1 cellular context compared by ENCODE assay signal in genomic region chr2:223908304-223909047, GRCh38.
TF ChIP-seq lines count a peak whose summit lies in the region.

No MANE protein-coding gene starts in this region.

TF ChIP-seq in HepG2, 621 proteins besides CTCF, POLR2A, EP300 and RAD21 (continued from another document and continues in another):
- TF ChIP-seq CEBPZ (IDR thresholded peaks at IDR 0.05; ENCODE audit: low read length) (no peak), TAF15 (IDR thresholded peaks at IDR 0.05; ENCODE audit: low read depth, low read length, poor library complexity, severe bottlenecking) (no peak), JUNB (CRISPR knock-in tag; IDR thresholded peaks at IDR 0.05; ENCODE audit: borderline replicate concordance) (peak; percentile 66; the same call in 1 of the 2 replicates), XRCC5 (optimal IDR thresholded peaks at IDR 0.05; ENCODE audit: low read length) (peak; percentile 84), ZNF746 (CRISPR knock-in tag; IDR thresholded peaks at IDR 0.05) (no peak; the same call in 1 of the 2 replicates), BATF2 (CRISPR knock-in tag; IDR thresholded peaks at IDR 0.05) (no peak), GLMP (CRISPR knock-in tag; IDR thresholded peaks at IDR 0.05; ENCODE audit: borderline replicate concordance) (no peak), ATM (IDR thresholded peaks at IDR 0.05; ENCODE audit: borderline replicate concordance) (no peak), RERE (CRISPR knock-in tag; IDR thresholded peaks at IDR 0.05; ENCODE audit: low read depth) (peak; percentile 91), FOXP1 (IDR thresholded peaks at IDR 0.05) (no peak), FOXP1 (CRISPR knock-in tag; IDR thresholded peaks at IDR 0.05) (peak; percentile 59; the same call in 1 of the 2 replicates), HHEX (CRISPR knock-in tag; IDR thresholded peaks at IDR 0.05) (peak; percentile 64; the same call in 1 of the 2 replicates), ZFYVE20 (CRISPR knock-in tag; IDR thresholded peaks at IDR 0.05; ENCODE audit: borderline replicate concordance, low read depth) (no peak), HDAC6 (IDR thresholded peaks at IDR 0.05; ENCODE audit: low read depth, low read length) (no peak), SMAD3 (CRISPR knock-in tag; IDR thresholded peaks at IDR 0.05) (peak; percentile 85; the same call in 1 of the 2 replicates), ZNF550 (CRISPR knock-in tag; IDR thresholded peaks at IDR 0.05; ENCODE audit: borderline replicate concordance) (no peak), HMG20B (CRISPR knock-in tag; conservative IDR thresholded peaks at IDR 0.05) (peak; percentile 76), HNRNPK (IDR thresholded peaks at IDR 0.05; ENCODE audit: low read depth, low read length, poor library complexity, severe bottlenecking) (no peak), RBM22 (optimal IDR thresholded peaks at IDR 0.05; ENCODE audit: low read length) (no peak), MLLT10 (CRISPR knock-in tag; IDR thresholded peaks at IDR 0.05) (no peak), DR1 (CRISPR knock-in tag; IDR thresholded peaks at IDR 0.05) (no peak), ZNF335 (CRISPR knock-in tag; IDR thresholded peaks at IDR 0.05) (peak; percentile 73; the same call in 1 of the 2 replicates), HMG20A (CRISPR knock-in tag; IDR thresholded peaks at IDR 0.05; ENCODE audit: borderline replicate concordance) (peak; percentile 97), HMGXB3 (CRISPR knock-in tag; IDR thresholded peaks at IDR 0.05; ENCODE audit: borderline replicate concordance) (0 out of 2 replicates have a peak, but pooled peaks have one; percentile 65), SP1 (IDR thresholded peaks at IDR 0.05) (no peak), SP1 (CRISPR knock-in tag; IDR thresholded peaks at IDR 0.05) (0 out of 2 replicates have a peak, but pooled peaks have one; percentile 15), BORCS8-MEF2B (CRISPR knock-in tag; IDR thresholded peaks at IDR 0.05) (peak; percentile 63; the same call in 1 of the 2 replicates), HBP1 (CRISPR knock-in tag; IDR thresholded peaks at IDR 0.05; ENCODE audit: low read depth) (peak; percentile 56; the same call in 1 of the 2 replicates), TOE1 (CRISPR knock-in tag; IDR thresholded peaks at IDR 0.05) (0 out of 2 replicates have a peak, but pooled peaks have one; percentile 81), NCOA1 (CRISPR knock-in tag; IDR thresholded peaks at IDR 0.05) (peak; percentile 80; the same call in 1 of the 2 replicates), ONECUT2 (CRISPR knock-in tag; IDR thresholded peaks at IDR 0.05) (peak; percentile 58; the same call in 1 of the 2 replicates), ZNF501 (CRISPR knock-in tag; IDR thresholded peaks at IDR 0.05) (peak; percentile 82), TSC22D2 (CRISPR knock-in tag; IDR thresholded peaks at IDR 0.05; ENCODE audit: borderline replicate concordance) (peak; percentile 82; the same call in 1 of the 2 replicates), ZNF510 (CRISPR knock-in tag; IDR thresholded peaks at IDR 0.05; ENCODE audit: low read depth) (peak; percentile 57; the same call in 1 of the 2 replicates), NR0B2 (CRISPR knock-in tag; IDR thresholded peaks at IDR 0.05) (no peak), LRRFIP1 (CRISPR knock-in tag; conservative IDR thresholded peaks at IDR 0.05) (no peak), CSRNP1 (CRISPR knock-in tag; IDR thresholded peaks at IDR 0.05) (no peak), SUZ12 (IDR thresholded peaks at IDR 0.05; ENCODE audit: low read depth, low read length) (no peak), RNF2 (conservative IDR thresholded peaks at IDR 0.05; ENCODE audit: low read depth) (no peak)
